ENCODE assay signal across 14 cellular contexts in the genomic region with DNA sequence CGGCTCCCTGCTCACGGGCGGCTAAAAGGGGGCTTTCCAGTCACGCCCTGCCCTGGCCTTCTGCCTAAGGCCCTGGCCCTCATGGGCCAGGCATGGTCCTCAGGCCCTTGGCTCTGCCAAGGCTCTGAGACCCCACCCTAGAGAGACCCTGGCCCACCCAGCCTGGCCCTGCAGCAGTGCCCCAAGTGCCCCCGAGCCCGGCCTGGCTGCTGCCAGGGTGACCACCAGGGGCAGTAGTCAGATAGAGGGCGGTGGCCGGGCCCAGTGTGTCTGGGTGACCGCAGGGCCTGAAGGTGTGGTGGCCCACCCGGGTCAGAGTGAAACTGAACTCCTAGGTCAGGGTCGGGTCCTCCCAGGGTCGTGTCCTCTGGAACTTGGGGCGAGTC. TPM values are rescaled to one million over a fixed set of nuclear protein-coding genes. Genes with fewer than 3 reads are reported as not detected.
DNase-seq lines count a peak whose midpoint lies in the region; ATAC-seq, FAIRE-seq and TF ChIP-seq lines count a peak whose summit lies in the region.
"Had no signal": no experiment of that assay in that cellular context is flagged by ENCODE, and none has a peak within 500 bp of the region (broad histone marks: within the 10 kb centered on the region; RNA-seq: fewer than 3 reads in every experiment).

No MANE protein-coding gene starts in this region.

- TF ChIP-seq EP300 in H1 (IDR thresholded peaks at IDR 0.05; ENCODE audit: borderline replicate concordance in 1 of 2, low read depth in 2 of 2, low read length in 2 of 2), result no peak

- H4K8ac ChIP-seq in H1 (ENCODE audit: extremely low read depth, insufficient read depth, low read length), result no peak overlapping the region; the same call in 1 of the 2 replicates

- H3K36me3 ChIP-seq in MM.1S (replicated peaks; ENCODE audit: insufficient read depth, low read length), result no peaks in the 10 kb centered on the region
- no peaks in the 10 kb centered on the region for H3K36me3 ChIP-seq in H1 (ENCODE audit: control insufficient read depth in 2 of 4, insufficient read depth in 4 of 4, low read length in 3 of 4)
- no peaks in the 10 kb centered on the region for H3K36me3 ChIP-seq in effector memory CD4-positive, alpha-beta T cell (ENCODE audit: control insufficient read depth, insufficient read depth, low read length)

- no peak overlapping the region for H2BK20ac ChIP-seq in H1 (ENCODE audit: low read length)

- no peak overlapping the region for H4K5ac ChIP-seq in H1 (ENCODE audit: insufficient read length, low read depth, low read length)

- no peaks in the 10 kb centered on the region for H3K4me1 ChIP-seq in MM.1S (ENCODE audit: low read length)
- peaks cover 0 to 2% (median 0%) of the 10 kb centered on the region in 4 experiments; a peak in 2 of 7 replicates for H3K4me1 ChIP-seq in H1 (replicated peaks in 1 of 4; ENCODE audit: control insufficient read depth in 3 of 4, insufficient read depth in 4 of 4, low read length in 3 of 4)
- no peaks in the 10 kb centered on the region for H3K4me1 ChIP-seq in effector memory CD4-positive, alpha-beta T cell (ENCODE audit: control insufficient read depth, insufficient read depth, low read length, poor library complexity, severe bottlenecking)

- no peak overlapping the region for H3K9ac ChIP-seq in MM.1S (ENCODE audit: low read length)
- H3K9ac ChIP-seq in H1 (replicated peaks in 1 of 4; ENCODE audit: extremely low read depth in 1 of 4, low read depth in 3 of 4, low read length in 3 of 4), result no peak overlapping the region

- peaks cover 96% of the 10 kb centered on the region for H3K27me3 ChIP-seq in MM.1S (replicated peaks; ENCODE audit: insufficient read depth, low read length)
- no peaks in the 10 kb centered on the region for H3K27me3 ChIP-seq in H1 (replicated peaks in 1 of 4; ENCODE audit: control insufficient read depth in 3 of 4, extremely low read depth in 1 of 4, insufficient read depth in 3 of 4, low read length in 3 of 4)
- no peaks in the 10 kb centered on the region for H3K27me3 ChIP-seq in effector memory CD4-positive, alpha-beta T cell (replicated peaks; ENCODE audit: control insufficient read depth, insufficient read depth, low read length, poor library complexity, severe bottlenecking)

- no peak overlapping the region for H2BK5ac ChIP-seq in H1 (ENCODE audit: low read depth, low read length)

- FAIRE-seq in H1 (lab: Jason Lieb, UNC), result no peak

- H3K14ac ChIP-seq in H1 (ENCODE audit: insufficient read length), result no peak overlapping the region

- H3K23ac ChIP-seq in H1 (ENCODE audit: insufficient read length), result no peak overlapping the region

- H3K4me3 ChIP-seq in MM.1S (ENCODE audit: low read length) (no peak overlapping the region), H1 (ENCODE audit: extremely low read depth in 1 of 4, insufficient read depth in 2 of 4, low read depth in 3 of 4, low read length in 4 of 4) (no peak overlapping the region), retinal pigment epithelial cell (ENCODE audit: low read length) (no peak overlapping the region)
- H3K4me3 ChIP-seq in effector memory CD4-positive, alpha-beta T cell (ENCODE audit: insufficient read depth, low read depth, low read length, poor library complexity, severe bottlenecking), result no peak overlapping the region

- POLR2A ChIA-PET in H1 (lab: Charles Lee; ENCODE audit: partially characterized antibody), result no interaction called here

- H3K4me2 ChIP-seq in MM.1S (ENCODE audit: low read depth, low read length) (no peak overlapping the region), H1 (ENCODE audit: insufficient read depth in 1 of 2, low read depth in 2 of 2, low read length in 2 of 2) (no peak overlapping the region)

- H3K79me2 ChIP-seq in MM.1S (ENCODE audit: low read length) (no peaks in the 10 kb centered on the region), H1 (ENCODE audit: control insufficient read depth in 1 of 2, insufficient read depth in 2 of 2, low read length in 2 of 2) (no peaks in the 10 kb centered on the region)

- no peak overlapping the region for H2BK12ac ChIP-seq in H1 (ENCODE audit: low read depth, low read length)

- H3K27ac ChIP-seq in MM.1S (ENCODE audit: low read length) (no peak overlapping the region), H1 (ENCODE audit: low read depth, low read length) (no peak overlapping the region)
- no peak overlapping the region for H3K27ac ChIP-seq in effector memory CD4-positive, alpha-beta T cell (ENCODE audit: insufficient read depth, low read length, poor library complexity, severe bottlenecking)

- H2AK5ac ChIP-seq in H1 (ENCODE audit: low read depth, low read length), result no peak overlapping the region

- no peaks in the 10 kb centered on the region for H3K9me3 ChIP-seq in MM.1S (replicated peaks; ENCODE audit: insufficient read depth, low read length)
- no peaks in the 10 kb centered on the region for H3K9me3 ChIP-seq in H1 (ENCODE audit: insufficient read depth in 2 of 2, low read depth in 1 of 2, low read length in 1 of 2)
- no peaks in the 10 kb centered on the region for H3K9me3 ChIP-seq in effector memory CD4-positive, alpha-beta T cell (ENCODE audit: control insufficient read depth, low read length)

- TF ChIP-seq CTCF in GM10266 (IDR thresholded peaks at IDR 0.05; ENCODE audit: control insufficient read depth, insufficient read depth, low read depth, missing control alignments) (peak; percentile 25), MM.1S (IDR thresholded peaks at IDR 0.05; ENCODE audit: low read length) (peak; percentile 30), H1 (IDR thresholded peaks at IDR 0.05; ENCODE audit: control extremely low read depth in 1 of 3, insufficient read depth in 1 of 3, low read depth in 1 of 3, low read length in 3 of 3) (peak; percentile 51 to 59 (median 53)), retinal pigment epithelial cell (conservative IDR thresholded peaks at IDR 0.05; ENCODE audit: low read depth, low read length) (peak; percentile 52)

- no peak overlapping the region for H3K4ac ChIP-seq in H1 (replicated peaks; ENCODE audit: insufficient read length, low read depth, low read length)

- H4K91ac ChIP-seq in H1 (replicated peaks; ENCODE audit: insufficient read length, low read length), result no peak overlapping the region

- H4K20me1 ChIP-seq in MM.1S (ENCODE audit: insufficient read depth, low read length) (no peaks in the 10 kb centered on the region), H1 (replicated peaks in 1 of 2; ENCODE audit: control insufficient read depth in 1 of 2, insufficient read depth in 2 of 2, low read length in 2 of 2) (peaks cover 0 to 2% of the 10 kb centered on the region in 2 experiments)

- DNase-seq in GM10266 (ENCODE audit: extremely low spot score) (no peak), MM.1S (no peak), H1 (ENCODE audit: low read depth in 1 of 2, low spot score in 2 of 2) (no peak), retinal pigment epithelial cell (ENCODE audit: low read depth) (no peak), germinal center (ENCODE audit: low spot score) (no peak)
- DNase-seq in effector memory CD4-positive, alpha-beta T cell, result no peak
- DNase-seq: activated CD4-positive, alpha-beta T cell treated with anti-CD3 and anti-CD28 coated beads, Interleukin-2, amount 10 ng/mL, durations not matched to agents 24 days and 14 days; activated T-cell treated with anti-CD3 and anti-CD28 coated beads, Interleukin-2, amount 50 U/mL, for 72 hours; effector CD8-positive, alpha-beta T cell; head of caudate nucleus; NCI-H1105; right cardiac atrium; T-helper 1 cell had no signal

- no peak overlapping the region for H2BK120ac ChIP-seq in H1 (replicated peaks; ENCODE audit: low read depth, low read length)

- no peaks in the 10 kb centered on the region for H3K23me2 ChIP-seq in H1 (ENCODE audit: low read depth, low read length)

- H3K56ac ChIP-seq in H1 (replicated peaks; ENCODE audit: insufficient read length, low read depth, low read length), result no peak overlapping the region

- H3F3A ChIP-seq in MM.1S (ENCODE audit: insufficient read depth, low read length), result no peaks in the 10 kb centered on the region

- 95% methylated on average over 7 of the region's 13 CpGs; no CpG with 5 or more reads in 1 of the 2 experiments for WGBS in H1 (ENCODE audit: extremely low coverage in 1 of 2, insufficient coverage in 1 of 2, insufficient read length in 1 of 2, insufficient replicate concordance in 2 of 2, low coverage in 1 of 2, low lambda C conversion rate in 2 of 2, missing lambda C conversion rate in 1 of 2), 2 experiments

- ATAC-seq in GM21390 (IDR thresholded peaks at IDR 0.05; ENCODE audit: unreplicated experiment), result no peak
- ATAC-seq: right cardiac atrium had no signal

- no peak for TF ChIP-seq POLR2A in H1 (IDR thresholded peaks at IDR 0.05; ENCODE audit: control extremely low read depth in 1 of 2, low read depth in 2 of 2, low read length in 2 of 2)

- H2AFZ ChIP-seq in MM.1S (ENCODE audit: low read length), result no peak overlapping the region
- no peak overlapping the region for H2AFZ ChIP-seq in H1 (ENCODE audit: low read length)

- H2BK15ac ChIP-seq in H1 (ENCODE audit: low read length), result no peak overlapping the region

- H3K18ac ChIP-seq in H1 (ENCODE audit: extremely low read depth, low read length), result no peak overlapping the region

- no peaks in the 10 kb centered on the region for H3K9me2 ChIP-seq in MM.1S (replicated peaks; ENCODE audit: insufficient read depth, low read length)

- TF ChIP-seq RAD21 in H1 (IDR thresholded peaks at IDR 0.05 in 1 of 2, conservative IDR thresholded peaks at IDR 0.05 in 1 of 2; ENCODE audit: low read depth in 2 of 2, low read length in 2 of 2), result no peak; a peak in 1 of 4 replicates

- CTCF ChIA-PET in H1 (lab: Charles Lee; ENCODE audit: partially characterized antibody), result interaction anchor here (0.9 to 2.3 kb wide), 5 partner anchors 11 to 77 kb away, joined by 3 to 8 read pairs (median 6); no protein-coding TSS in a partner anchor

- no peaks in the 10 kb centered on the region for H3K79me1 ChIP-seq in H1 (ENCODE audit: low read depth, low read length)

RNA-seq across cellular contexts. Expression of a gene that starts 29.4 kb away (rescaled TPM):
- not detected in 2 replicates for total RNA-seq in H1 (2021; fragmentation: NEBNext Ultra II Directional; extraction: Animal tissue kit (Norgen Biotek cat#: 25700))
- polyA plus RNA-seq in H1 (2011; rRNA removed), result not detected in 2 replicates
- polyA plus RNA-seq in H1 (2011; cell fraction: cytosol; rRNA removed), result not detected
- polyA plus RNA-seq in H1 (2011; cell fraction: nucleus; rRNA removed), result not detected
- 0.22 TPM in 1 of 4 replicates, not detected in the others for polyA plus RNA-seq in H1 (2012, experiment 1 of 2)
- polyA plus RNA-seq in H1 (2012, experiment 2 of 2), result not detected
- polyA plus RNA-seq in H1 (2013, experiment 1 of 2), result not detected
- not detected for polyA plus RNA-seq in H1 (2013, experiment 2 of 2)
- polyA minus RNA-seq in H1 (2011; rRNA and poly(A)+ RNA removed), result not detected in 2 replicates
- not detected for polyA minus RNA-seq in H1 (2011; cell fraction: cytosol; rRNA and poly(A)+ RNA removed)
- not detected for polyA minus RNA-seq in H1 (2011; cell fraction: nucleus; rRNA and poly(A)+ RNA removed)
- total RNA-seq: activated CD4-positive, alpha-beta T cell treated with anti-CD3 and anti-CD28 coated beads, Interleukin-2, amount 10 ng/mL, durations not matched to agents 24 days and 14 days; activated T-cell treated with anti-CD3 and anti-CD28 coated beads, Interleukin-2, amount 50 U/mL, for 72 hours had no signal

RNA-seq across cellular contexts. Expression of a gene that starts 48.6 kb away (rescaled TPM):
- total RNA-seq in H1 (2021; fragmentation: NEBNext Ultra II Directional; extraction: Animal tissue kit (Norgen Biotek cat#: 25700)), result 64.0 and 65.6 TPM in 2 replicates
- polyA plus RNA-seq in H1 (2011; rRNA removed), result 18.6 and 44.4 TPM in 2 replicates
- 21.0 TPM for polyA plus RNA-seq in H1 (2011; cell fraction: cytosol; rRNA removed)
- polyA plus RNA-seq in H1 (2011; cell fraction: nucleus; rRNA removed), result 143 TPM
- 17.5 to 48.9 TPM (median 42.8 TPM) in 4 replicates for polyA plus RNA-seq in H1 (2012, experiment 1 of 2)
- polyA plus RNA-seq in H1 (2012, experiment 2 of 2), result 14.6 TPM
- 55.6 TPM for polyA plus RNA-seq in H1 (2013, experiment 1 of 2)
- 52.7 TPM for polyA plus RNA-seq in H1 (2013, experiment 2 of 2)
- 8.0 and 13.3 TPM in 2 replicates for polyA minus RNA-seq in H1 (2011; rRNA and poly(A)+ RNA removed)
- 22.4 TPM for polyA minus RNA-seq in H1 (2011; cell fraction: cytosol; rRNA and poly(A)+ RNA removed)
- 26.6 TPM for polyA minus RNA-seq in H1 (2011; cell fraction: nucleus; rRNA and poly(A)+ RNA removed)
